Comparison of ENCODE assay signal across 30 cellular contexts in the genomic region with DNA sequence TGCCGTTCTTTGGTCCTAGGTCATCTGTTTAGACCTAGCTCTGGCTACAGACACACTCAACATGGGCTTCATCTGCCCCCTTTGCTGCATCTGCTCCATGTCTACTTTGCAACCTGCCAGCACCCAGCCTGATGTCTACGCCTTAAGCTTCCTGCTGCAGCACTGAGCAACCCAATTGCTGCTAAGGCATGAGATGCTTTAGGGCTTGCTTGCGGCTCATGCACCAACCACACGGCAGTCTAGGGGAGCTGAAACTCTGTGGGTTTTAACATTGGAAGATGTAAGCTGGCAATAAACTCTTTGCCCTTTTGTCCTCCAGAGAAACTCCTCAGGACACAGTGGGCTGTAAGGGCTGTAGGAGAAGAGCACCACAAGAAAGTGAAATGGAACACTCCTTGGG. TPM values are rescaled to one million over a fixed set of nuclear protein-coding genes. Genes with fewer than 3 reads are reported as not detected.
"Had no signal": no experiment of that assay in that cellular context is flagged by ENCODE, and none has a peak within 500 bp of the region (broad histone marks: within the 10 kb centered on the region; RNA-seq: fewer than 3 reads in every experiment).

No MANE protein-coding gene starts in this region.

- H3K4me2 ChIP-seq: hepatocyte had no signal

- H3K9me3 Mint-ChIP-seq: activated naive CD4-positive, alpha-beta T cell treated with anti-CD3 and anti-CD28 coated beads for 36 hours; activated naive CD4-positive, alpha-beta T cell treated with anti-CD3 and anti-CD28 coated beads, Interleukin-2, amount 50 U/mL, for 24 hours had no signal

- DNase-seq: activated CD4-positive, alpha-beta memory T cell treated with anti-CD3 and anti-CD28 coated beads for 36 hours; activated CD4-positive, alpha-beta T cell treated with anti-CD3 and anti-CD28 coated beads for 36 hours; activated CD4-positive, alpha-beta T cell treated with anti-CD3 and anti-CD28 coated beads, Interleukin-2, amount 10 ng/mL, durations not matched to agents 24 days and 14 days; activated CD4-positive, CD25-positive, alpha-beta regulatory T cell; activated CD4-positive, CD25-positive, alpha-beta regulatory T cell treated with anti-CD3 and anti-CD28 coated beads, Interleukin-2, amount 50 U/mL, for 72 hours; activated CD8-positive, alpha-beta memory T cell treated with anti-CD3 and anti-CD28 coated beads for 24 hours; activated effector memory CD4-positive, alpha-beta T cell treated with anti-CD3 and anti-CD28 coated beads, Interleukin-2, amount 50 U/mL, for 16 hours; activated naive CD4-positive, alpha-beta T cell treated with anti-CD3 and anti-CD28 coated beads for 36 hours; activated T-cell treated with anti-CD3 and anti-CD28 coated beads, Interleukin-2, amount 50 U/mL, for 4 hours; adrenal gland; amygdala; aorta; body of pancreas; caudate nucleus; effector CD8-positive, alpha-beta T cell; esophagus squamous epithelium; foreskin melanocyte; heart right ventricle; T-helper 1 cell; T-helper 17 cell; T1000 had no signal

- H2AFZ ChIP-seq: hepatocyte had no signal

- H3K27me3 Mint-ChIP-seq: activated CD4-positive, alpha-beta memory T cell treated with anti-CD3 and anti-CD28 coated beads for 36 hours; activated CD4-positive, alpha-beta T cell treated with anti-CD3 and anti-CD28 coated beads for 36 hours; activated CD4-positive, alpha-beta T cell treated with anti-CD3 and anti-CD28 coated beads, Interleukin-2, amount 10 ng/mL, durations not matched to agents 24 days and 14 days; activated naive CD4-positive, alpha-beta T cell treated with anti-CD3 and anti-CD28 coated beads, Interleukin-2, amount 50 U/mL, for 24 hours; T-helper 17 cell had no signal

- H3K4me3 Mint-ChIP-seq: activated CD4-positive, alpha-beta memory T cell treated with anti-CD3 and anti-CD28 coated beads for 36 hours; activated CD4-positive, alpha-beta T cell treated with anti-CD3 and anti-CD28 coated beads for 36 hours; activated CD4-positive, alpha-beta T cell treated with anti-CD3 and anti-CD28 coated beads, Interleukin-2, amount 10 ng/mL, durations not matched to agents 24 days and 14 days; activated naive CD4-positive, alpha-beta T cell treated with anti-CD3 and anti-CD28 coated beads for 36 hours; activated naive CD4-positive, alpha-beta T cell treated with anti-CD3 and anti-CD28 coated beads, Interleukin-2, amount 50 U/mL, for 24 hours; activated T-cell treated with anti-CD3 and anti-CD28 coated beads, Interleukin-2, amount 50 U/mL, for 4 hours; activated T-helper 1 cell treated with anti-CD3 and anti-CD28 coated beads, Interleukin-12 subunit alpha, Interleukin-12 subunit beta, Interleukin-2, Interleukin-4 antibody, amounts not matched to agents 30 ng/mL and 10 ng/mL and 1 ng/mL, durations not matched to agents 14 hours and 24 hours and 36 hours; T-helper 17 cell; T-helper 2 cell treated with Interferon-gamma antibody and Interleukin-4, amounts not matched to agents 5 μg/mL and 100 μg/mL, for 36 hours had no signal

- H3K27ac ChIP-seq: adrenal gland, body of pancreas, epithelial cell of prostate, esophagus squamous epithelium, gastroesophageal sphincter, heart right ventricle, hepatocyte had no signal

- ATAC-seq: activated CD4-positive, alpha-beta T cell treated with anti-CD3 and anti-CD28 coated beads for 36 hours; activated T-cell treated with anti-CD3 and anti-CD28 coated beads, Interleukin-2, amount 50 U/mL, for 4 hours; body of pancreas; gastroesophageal sphincter; heart right ventricle; T-helper 17 cell had no signal

- H3K79me2 ChIP-seq: hepatocyte had no signal

- H3K9me3 ChIP-seq: adrenal gland, body of pancreas, esophagus squamous epithelium, gastroesophageal sphincter had no signal

- H3K4me1 ChIP-seq: body of pancreas, heart right ventricle had no signal

- H3K4me1 Mint-ChIP-seq: activated CD4-positive, alpha-beta T cell treated with anti-CD3 and anti-CD28 coated beads for 36 hours; activated naive CD4-positive, alpha-beta T cell treated with anti-CD3 and anti-CD28 coated beads, Interleukin-2, amount 50 U/mL, for 24 hours; T-helper 17 cell had no signal

- H3K4me3 ChIP-seq: adrenal gland, body of pancreas, esophagus squamous epithelium, gastroesophageal sphincter, heart right ventricle, hepatocyte had no signal

- H3K36me3 ChIP-seq: adrenal gland, esophagus squamous epithelium, gastroesophageal sphincter, heart right ventricle had no signal

- H3K27me3 ChIP-seq: adrenal gland, body of pancreas, esophagus squamous epithelium, gastroesophageal sphincter, heart right ventricle, hepatocyte had no signal

- H3K27ac Mint-ChIP-seq: activated CD4-positive, alpha-beta memory T cell treated with anti-CD3 and anti-CD28 coated beads for 36 hours; activated CD4-positive, alpha-beta T cell treated with anti-CD3 and anti-CD28 coated beads for 36 hours; activated CD4-positive, alpha-beta T cell treated with anti-CD3 and anti-CD28 coated beads, Interleukin-2, amount 10 ng/mL, durations not matched to agents 24 days and 14 days; activated naive CD4-positive, alpha-beta T cell treated with anti-CD3 and anti-CD28 coated beads for 36 hours; activated naive CD4-positive, alpha-beta T cell treated with anti-CD3 and anti-CD28 coated beads, Interleukin-2, amount 50 U/mL, for 24 hours; activated T-helper 1 cell treated with anti-CD3 and anti-CD28 coated beads, Interleukin-12 subunit alpha, Interleukin-12 subunit beta, Interleukin-2, Interleukin-4 antibody, amounts not matched to agents 30 ng/mL and 10 ng/mL and 1 ng/mL, durations not matched to agents 14 hours and 24 hours and 36 hours; activated T-helper 2 cell treated with anti-CD3 and anti-CD28 coated beads, Interferon-gamma antibody, Interleukin-2, Interleukin-4, amounts not matched to agents 10 μg/mL and 5 μg/mL and 100 μg/mL, durations not matched to agents 14 hours and 24 hours and 36 hours; T-helper 17 cell; T-helper 2 cell treated with Interferon-gamma antibody and Interleukin-4, amounts not matched to agents 5 μg/mL and 100 μg/mL, for 36 hours had no signal

RNA-seq across cellular contexts. Expression of a gene that starts 11.7 kb away (rescaled TPM):
- polyA plus RNA-seq: aorta, endothelial cell of umbilical vein, fibroblast of lung, heart right ventricle, hepatocyte had no signal
